8 cellular contexts compared by ENCODE assay signal in genomic region chr6:136593748-136594490, GRCh38. TPM values are rescaled to one million over a fixed set of nuclear protein-coding genes. Genes with fewer than 3 reads are reported as not detected.
DNase-seq lines count a peak whose midpoint lies in the region; ATAC-seq, FAIRE-seq and TF ChIP-seq lines count a peak whose summit lies in the region.

No MANE protein-coding gene starts in this region.

- in situ Hi-C loops in astrocyte of the cerebellum (cut with HindIII; ENCODE audit: low sequenced_read_pairs) (no loop called here), HepG2 (cut with HindIII; ENCODE audit: extremely low pct_ligation_motif_present, low pct_unique_long_range_greater_than_20kb) (no loop called here)

- peaks cover 20% of the 10 kb centered on the region for H3K4me1 ChIP-seq in OCI-LY3 (ENCODE audit: low read length)
- H3K4me1 ChIP-seq in HepG2 (ENCODE audit: insufficient read depth, low read length), result no peaks in the 10 kb centered on the region

- ATAC-seq in GM18519 (IDR thresholded peaks at IDR 0.05; ENCODE audit: low FRiP score, unreplicated experiment) (peak; percentile 93), HG02943 (IDR thresholded peaks at IDR 0.05; ENCODE audit: low read depth, unreplicated experiment) (peak; percentile 97), HepG2 (peak; percentile 31; the same call in 2 of the 3 replicates)

- H3K4me3 ChIP-seq in AG09309 (ENCODE audit: control insufficient read depth, low read depth, low read length), result no peak overlapping the region
- peak overlapping the region; percentile 58 for H3K4me3 ChIP-seq in OCI-LY3 (ENCODE audit: low read length)
- H3K4me3 ChIP-seq in astrocyte of the cerebellum (ENCODE audit: low read depth, low read length), result no peak overlapping the region
- H3K4me3 ChIP-seq in HepG2 (replicated peaks in 1 of 3; ENCODE audit: insufficient read depth in 1 of 3, low read depth in 2 of 3, low read length in 3 of 3), result no peak overlapping the region

- no TSS peak for BruUV-seq in HepG2 (replicated peaks; lab: Mats Ljungman, UMichigan)

- TF ChIP-seq EP300 in HepG2 (IDR thresholded peaks at IDR 0.05; ENCODE audit: low read depth in 2 of 2, low read length in 2 of 2), result no peak
- no peak for TF ChIP-seq EP300 in HepG2 (CRISPR knock-in tag; IDR thresholded peaks at IDR 0.05; ENCODE audit: borderline replicate concordance)

- CTCF ChIA-PET in HepG2 (lab: Yijun Ruan, JAX; ENCODE audit: low intra/inter-chr PET ratio, low total read pairs), result no interaction called here

- POLR2A ChIA-PET in HepG2 (lab: Yijun Ruan, JAX), result no interaction called here

- no peaks in the 10 kb centered on the region for H3K9me3 ChIP-seq in OCI-LY3 (ENCODE audit: insufficient read depth, low read length)
- H3K9me3 ChIP-seq in HepG2 (ENCODE audit: low read length), result no peaks in the 10 kb centered on the region

- H3K36me3 ChIP-seq in OCI-LY3 (replicated peaks; ENCODE audit: low read depth, low read length), result peaks cover 10% of the 10 kb centered on the region
- no peaks in the 10 kb centered on the region for H3K36me3 ChIP-seq in HepG2 (replicated peaks in 1 of 2; ENCODE audit: control insufficient read depth in 1 of 2, insufficient read depth in 2 of 2, low read length in 2 of 2)

- H4K20me1 ChIP-seq in OCI-LY3 (ENCODE audit: insufficient read depth, low read length) (no peaks in the 10 kb centered on the region), HepG2 (ENCODE audit: insufficient read depth, low read length) (no peaks in the 10 kb centered on the region)

- intact Hi-C loops in HepG2 (cut with micrococcal nuclease; ENCODE audit: unreplicated experiment), result no loop called here

- H3K79me2 ChIP-seq in OCI-LY3 (ENCODE audit: low read length) (no peaks in the 10 kb centered on the region), HepG2 (ENCODE audit: insufficient read depth, low read length) (no peaks in the 10 kb centered on the region)

- DNase-seq in AG09309 (ENCODE audit: low read depth) (peak; percentile 99), astrocyte of the cerebellum (ENCODE audit: low read depth) (peak; percentile 95), HepG2 (ENCODE audit: low spot score) (peak; percentile 19), cortex of kidney (lab: John Stamatoyannopoulos, UW) (no peak), NCI-H82 (lab: John Stamatoyannopoulos, UW) (no peak)

- WGBS in HepG2 (ENCODE audit: low lambda C conversion rate), result 15% methylated on average over 6 of the region's 6 CpGs

- H2AFZ ChIP-seq in OCI-LY3 (ENCODE audit: low read depth, low read length), result no peak overlapping the region
- H2AFZ ChIP-seq in HepG2 (ENCODE audit: low read length), result no peak overlapping the region

- TF ChIP-seq RAD21 in HepG2 (CRISPR knock-in tag; IDR thresholded peaks at IDR 0.05), result no peak

- no peak for FAIRE-seq in HepG2 (lab: Jason Lieb, UNC)

- H3K4me2 ChIP-seq in OCI-LY3 (ENCODE audit: low read length) (peak overlapping the region; percentile 84), HepG2 (ENCODE audit: low read depth, low read length) (no peak overlapping the region)

- H3K27me3 ChIP-seq in OCI-LY3 (ENCODE audit: low read depth, low read length) (peaks cover 4% of the 10 kb centered on the region; the same call in 1 of the 2 replicates), HepG2 (ENCODE audit: control insufficient read depth in 1 of 2, insufficient read depth in 2 of 2, low read length in 2 of 2) (peaks cover 0 to 15% of the 10 kb centered on the region in 2 experiments; a peak in 2 of 5 replicates)

- TF ChIP-seq CTCF in AG09309 (IDR thresholded peaks at IDR 0.05; ENCODE audit: control insufficient read depth, insufficient read depth, low read depth, low read length, missing control alignments), result no peak
- no peak for TF ChIP-seq CTCF in OCI-LY3 (IDR thresholded peaks at IDR 0.05; ENCODE audit: low read depth, low read length)
- TF ChIP-seq CTCF in astrocyte of the cerebellum (IDR thresholded peaks at IDR 0.05; ENCODE audit: low read depth, low read length, missing control alignments), result no peak
- TF ChIP-seq CTCF in HepG2 (CRISPR knock-in tag; IDR thresholded peaks at IDR 0.05), result no peak

- TF ChIP-seq POLR2A in HepG2 (IDR thresholded peaks at IDR 0.05; ENCODE audit: insufficient read depth in 1 of 2, low read depth in 2 of 2, low read length in 2 of 2), result no peak

- peak overlapping the region; percentile 37; the same call in 1 of the 2 replicates for H3K27ac ChIP-seq in OCI-LY3 (ENCODE audit: low read length)
- no peak overlapping the region for H3K27ac ChIP-seq in HepG2 (ENCODE audit: extremely low read length, insufficient read depth, low read length)

- H3K9ac ChIP-seq in OCI-LY3 (ENCODE audit: low read length) (no peak overlapping the region), HepG2 (ENCODE audit: insufficient read depth, low read depth, low read length) (no peak overlapping the region)

TF ChIP-seq in HepG2, 621 proteins besides CTCF, POLR2A, EP300 and RAD21 (continues in another document):
- TF ChIP-seq ZFP82 (CRISPR knock-in tag; IDR thresholded peaks at IDR 0.05; ENCODE audit: borderline replicate concordance), result no peak
- TF ChIP-seq ZBTB1 (CRISPR knock-in tag; IDR thresholded peaks at IDR 0.05; ENCODE audit: borderline replicate concordance), result no peak
- no peak for TF ChIP-seq ZBTB4 (CRISPR knock-in tag; IDR thresholded peaks at IDR 0.05; ENCODE audit: borderline replicate concordance)
- no peak for TF ChIP-seq BCLAF1 (IDR thresholded peaks at IDR 0.05)

RNA-seq across cellular contexts. Expression of gene MAP7, which starts 43.7 kb away (rescaled TPM):
- 0.04 and 0.07 TPM in 2 replicates for total RNA-seq in HepG2 (2016; rRNA removed; fragmentation: Illumina TruSeq; extraction: Trizol)
- total RNA-seq in HepG2 (2016; cell fraction: cytosol; rRNA removed; fragmentation: Illumina TruSeq; extraction: Trizol; ENCODE audit: low read depth), result not detected in 2 replicates
- not detected in 2 replicates for total RNA-seq in HepG2 (2016; cell fraction: insoluble cytoplasmic fraction; rRNA removed; fragmentation: Illumina TruSeq; extraction: Trizol)
- 0.06 and 0.07 TPM in 2 replicates for total RNA-seq in HepG2 (2016; cell fraction: membrane; rRNA removed; fragmentation: Illumina TruSeq; extraction: Trizol)
- total RNA-seq in HepG2 (2016; cell fraction: nucleus; rRNA removed; fragmentation: Illumina TruSeq; extraction: Trizol), result not detected in 2 replicates
- not detected in 2 replicates for polyA plus RNA-seq in HepG2 (2011; rRNA removed)
- polyA plus RNA-seq in HepG2 (2011; cell fraction: cytosol; rRNA removed), result not detected in 2 replicates
- polyA plus RNA-seq in HepG2 (2011; cell fraction: nucleus; rRNA removed), result not detected in 2 replicates
- not detected in 2 replicates for polyA plus RNA-seq in HepG2 (2012)
- not detected in 2 replicates for polyA plus RNA-seq in HepG2 (2016; cell fraction: cytosol; fragmentation: Illumina TruSeq; extraction: Trizol; ENCODE audit: low read depth)
- polyA plus RNA-seq in HepG2 (2016; cell fraction: insoluble cytoplasmic fraction; fragmentation: Illumina TruSeq; extraction: Trizol; ENCODE audit: low read depth), result 0.05 and 0.13 TPM in 2 replicates
- not detected in 2 replicates for polyA plus RNA-seq in HepG2 (2016; cell fraction: membrane; fragmentation: Illumina TruSeq; extraction: Trizol; ENCODE audit: low read depth)
- not detected in 2 replicates for polyA plus RNA-seq in HepG2 (2016; cell fraction: nucleus; fragmentation: Illumina TruSeq; extraction: Trizol; ENCODE audit: insufficient read depth, low read depth)
- 26.0 TPM in 1 of 2 replicates, not detected in the other for polyA minus RNA-seq in HepG2 (2011; rRNA and poly(A)+ RNA removed; ENCODE audit: low replicate concordance)
- 0.18 TPM in 1 of 2 replicates, not detected in the other for polyA minus RNA-seq in HepG2 (2011; cell fraction: cytosol; rRNA and poly(A)+ RNA removed)
- polyA minus RNA-seq in HepG2 (2011; cell fraction: nucleus; rRNA and poly(A)+ RNA removed), result 0.13 TPM in 1 of 2 replicates, not detected in the other

Comparison
In these comparisons a context has a peak if more than half of its experiments do, and no peak if none do; other contexts are left out.
1. DNase-seq: peak in AG09309 (single experiment), astrocyte of the cerebellum (single experiment) and HepG2 (single experiment); none in cortex of kidney (single experiment) and NCI-H82 (single experiment).
2. ATAC-seq: peak in every context shown above with its lines; median percentile 97 in HG02943; 93 in GM18519; 31 in HepG2.